11 cellular contexts compared by ENCODE assay signal in the genomic region with DNA sequence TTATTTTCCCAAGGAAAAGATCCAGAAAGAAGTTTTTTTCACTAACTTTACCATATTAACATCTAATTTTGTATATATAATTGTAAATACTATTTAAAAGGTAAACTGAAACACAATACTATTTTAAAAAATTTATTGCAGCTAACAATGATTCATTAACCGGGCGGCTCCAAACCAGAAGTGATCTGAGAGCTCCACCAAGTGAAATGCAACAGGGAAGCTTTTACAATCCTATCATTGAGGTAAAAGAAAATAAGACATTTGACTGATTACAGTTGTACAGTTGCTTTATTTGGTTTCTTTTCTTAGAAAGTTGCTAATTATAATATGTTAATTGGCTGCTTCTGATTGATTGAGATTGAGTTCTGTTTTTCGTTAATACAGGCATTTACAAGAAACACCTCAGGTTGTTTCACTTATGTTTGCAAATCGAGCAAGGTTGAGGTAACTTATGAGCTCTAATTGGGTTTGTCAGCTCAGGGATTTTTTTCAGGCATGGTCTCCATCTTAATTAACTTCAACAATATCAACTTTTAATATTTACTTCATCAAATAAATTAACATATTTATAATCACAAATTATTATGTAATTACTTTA.
DNase-seq lines count a peak whose midpoint lies in the region; ATAC-seq and TF ChIP-seq lines count a peak whose summit lies in the region.
"Had no signal": no experiment of that assay in that cellular context is flagged by ENCODE, and none has a peak within 500 bp of the region (broad histone marks: within the 10 kb centered on the region; RNA-seq: fewer than 3 reads in every experiment).

No MANE protein-coding gene starts in this region.

- H3K18ac ChIP-seq in H9 (ENCODE audit: insufficient read length, low read depth, low read length), result no peak overlapping the region

- TF ChIP-seq CTCF in AG04450 (IDR thresholded peaks at IDR 0.05; ENCODE audit: low read depth, low read length) (peak; percentile 73), H9 (conservative IDR thresholded peaks at IDR 0.05) (peak; percentile 42)

- H3K79me1 ChIP-seq in H9 (ENCODE audit: insufficient read depth, low read depth, low read length, poor library complexity, severe bottlenecking), result no peaks in the 10 kb centered on the region

- H2AFZ ChIP-seq in H9 (ENCODE audit: low read length), result no peak overlapping the region

- POLR2A ChIA-PET in AG04450 (lab: Yijun Ruan, JAX), result no interaction called here

- no peak overlapping the region for H2BK12ac ChIP-seq in H9 (ENCODE audit: insufficient read length, low read depth, low read length)

- H3T11ph ChIP-seq in H9 (ENCODE audit: low read length), result no peak overlapping the region

- no peak overlapping the region for H3K4me2 ChIP-seq in H9 (ENCODE audit: insufficient read depth, insufficient read length, low read length)

- H2BK20ac ChIP-seq in H9 (ENCODE audit: low read depth, low read length, poor library complexity, severe bottlenecking), result no peak overlapping the region

- H3K27ac ChIP-seq in AG04450 (ENCODE audit: low read depth, low read length) (no peak overlapping the region), H9 (ENCODE audit: insufficient read length, low read depth, low read length) (no peak overlapping the region)
- H3K27ac ChIP-seq: SK-N-MC had no signal

- H3K23ac ChIP-seq in H9 (ENCODE audit: insufficient read length, low read depth, low read length), result no peak overlapping the region

- no peaks in the 10 kb centered on the region for H3K23me2 ChIP-seq in H9 (ENCODE audit: insufficient read length, low read depth, low read length, poor library complexity, severe bottlenecking)

- H3K79me2 ChIP-seq in H9 (ENCODE audit: insufficient read depth, low read length), result no peaks in the 10 kb centered on the region

- no peak overlapping the region for H3K27ac Mint-ChIP-seq in H9
- H3K27ac Mint-ChIP-seq in activated naive CD4-positive, alpha-beta T cell treated with anti-CD3 and anti-CD28 coated beads, Interleukin-2, amount 50 U/mL, for 72 hours, result no peak overlapping the region
- H3K27ac Mint-ChIP-seq: stimulated activated memory B cell treated with anti-CD40 and anti-IgM and Interleukin-4, amounts not matched to agents 10 μg/mL and 1 μg/mL and 100 μg/mL, for 72 hours had no signal

- H4K91ac ChIP-seq in H9 (ENCODE audit: insufficient read length, low read depth, low read length), result no peak overlapping the region

- no peak overlapping the region for H3K4me3 Mint-ChIP-seq in H9
- H3K4me3 Mint-ChIP-seq: stimulated activated memory B cell treated with anti-CD40 and anti-IgM and Interleukin-4, amounts not matched to agents 10 μg/mL and 1 μg/mL and 100 μg/mL, for 72 hours had no signal

- no peaks in the 10 kb centered on the region for H3K27me3 Mint-ChIP-seq in H9 (ENCODE audit: low read depth)

- no peak overlapping the region for H2BK15ac ChIP-seq in H9 (ENCODE audit: low read depth, low read length)

- WGBS in H9 (ENCODE audit: extremely low coverage, insufficient read length, low lambda C conversion rate), result no CpG with 5 or more reads among the region's 4 CpGs

- no peak overlapping the region for H3K56ac ChIP-seq in H9 (ENCODE audit: insufficient read length, low read depth, low read length)

- no peaks in the 10 kb centered on the region for H3K9me3 Mint-ChIP-seq in H9
- H3K9me3 Mint-ChIP-seq in activated naive CD4-positive, alpha-beta T cell treated with anti-CD3 and anti-CD28 coated beads, Interleukin-2, amount 50 U/mL, for 72 hours, result no peaks in the 10 kb centered on the region
- H3K9me3 Mint-ChIP-seq: stimulated activated memory B cell treated with anti-CD40 and anti-IgM and Interleukin-4, amounts not matched to agents 10 μg/mL and 1 μg/mL and 100 μg/mL, for 72 hours had no signal

- no peaks in the 10 kb centered on the region for H3K9me3 ChIP-seq in AG04450 (ENCODE audit: control insufficient read depth, insufficient read depth, low read length)
- H3K9me3 ChIP-seq in H9 (ENCODE audit: control insufficient read depth, low read depth, low read length), result no peaks in the 10 kb centered on the region

- no peak overlapping the region for H3K9ac ChIP-seq in H9 (ENCODE audit: extremely low read depth, insufficient read length, low read length)

- no peak overlapping the region for H4K5ac ChIP-seq in H9 (ENCODE audit: insufficient read length, low read depth, low read length)

- H3K4ac ChIP-seq in H9 (ENCODE audit: low read depth, low read length), result no peak overlapping the region

- H4K20me1 ChIP-seq in H9 (ENCODE audit: control insufficient read depth, insufficient read depth, insufficient read length), result no peaks in the 10 kb centered on the region

- H2AK5ac ChIP-seq in H9 (ENCODE audit: insufficient read length, low read length), result no peak overlapping the region

- H3K27me3 ChIP-seq in AG04450 (ENCODE audit: control insufficient read depth, insufficient read depth, low read length) (no peaks in the 10 kb centered on the region), H9 (ENCODE audit: insufficient read depth, low read length) (no peaks in the 10 kb centered on the region)

- no peak overlapping the region for H3K4me3 ChIP-seq in AG04450 (ENCODE audit: low read depth, low read length)
- H3K4me3 ChIP-seq: SK-N-MC had no signal

- H2BK120ac ChIP-seq in H9 (ENCODE audit: low read depth, low read length, poor library complexity, severe bottlenecking), result no peak overlapping the region

- DNase-seq in AG04450 (ENCODE audit: low read depth, low spot score) (peak; percentile 15), H9 (no peak), amniotic stem cell (lab: John Stamatoyannopoulos, UW) (peak; percentile 80), iPS-NIHi11 (ENCODE audit: low spot score) (peak; percentile 24), NCI-H2107 (lab: John Stamatoyannopoulos, UW) (no peak)
- DNase-seq in activated naive CD4-positive, alpha-beta T cell treated with anti-CD3 and anti-CD28 coated beads, Interleukin-2, amount 50 U/mL, for 72 hours (ENCODE audit: low spot score in 2 of 2), result no peak
- no peak for DNase-seq in stimulated activated CD4-positive, alpha-beta T cell treated with anti-CD3 and anti-CD28 coated beads, Interleukin-1b, Interleukin-23, amount 100 ng/mL, for 48 hours
- DNase-seq: GF-D8 had no signal

- no peaks in the 10 kb centered on the region for H3K4me1 Mint-ChIP-seq in H9
- H3K4me1 Mint-ChIP-seq: stimulated activated memory B cell treated with anti-CD40 and anti-IgM and Interleukin-4, amounts not matched to agents 10 μg/mL and 1 μg/mL and 100 μg/mL, for 72 hours had no signal

- H2BK5ac ChIP-seq in H9 (ENCODE audit: insufficient read length, low read length), result no peak overlapping the region

- H3K14ac ChIP-seq in H9 (ENCODE audit: insufficient read depth, low read length), result no peak overlapping the region

- H3K36me3 Mint-ChIP-seq in H9 (ENCODE audit: insufficient read depth in 1 of 3, low read depth in 3 of 3), result no peaks in the 10 kb centered on the region
- no peaks in the 10 kb centered on the region for H3K36me3 Mint-ChIP-seq in activated naive CD4-positive, alpha-beta T cell treated with anti-CD3 and anti-CD28 coated beads, Interleukin-2, amount 50 U/mL, for 72 hours
- H3K36me3 Mint-ChIP-seq: stimulated activated memory B cell treated with anti-CD40 and anti-IgM and Interleukin-4, amounts not matched to agents 10 μg/mL and 1 μg/mL and 100 μg/mL, for 72 hours had no signal

- no peaks in the 10 kb centered on the region for H3K4me1 ChIP-seq in H9 (ENCODE audit: insufficient read depth, low read length)

- no peak overlapping the region for H4K8ac ChIP-seq in H9 (replicated peaks; ENCODE audit: insufficient read length, low read depth, low read length)

- CTCF ChIA-PET in AG04450 (lab: Charles Lee), result interaction anchor here (0.5 to 2.5 kb wide), 39 partner anchors 11 to 985 kb away, joined by 3 to 13 read pairs (median 3); no protein-coding TSS in a partner anchor

- ATAC-seq in activated naive CD4-positive, alpha-beta T cell treated with anti-CD3 and anti-CD28 coated beads, Interleukin-2, amount 50 U/mL, for 72 hours, result no peak
- no peak for ATAC-seq in HG03108 (IDR thresholded peaks at IDR 0.05; ENCODE audit: unreplicated experiment)
- ATAC-seq: stimulated activated memory B cell treated with anti-CD40 and anti-IgM and Interleukin-4, amounts not matched to agents 10 μg/mL and 1 μg/mL and 100 μg/mL, for 72 hours had no signal

Comparison
In these comparisons a context has a peak if more than half of its experiments do, and no peak if none do; other contexts are left out.
1. DNase-seq: peak in AG04450 (single experiment), amniotic stem cell (single experiment) and iPS-NIHi11 (single experiment); none in H9 (single experiment), NCI-H2107 (single experiment), activated naive CD4-positive, alpha-beta T cell treated with anti-CD3 and anti-CD28 coated beads, Interleukin-2, amount 50 U/mL, for 72 hours (0 of 2) and stimulated activated CD4-positive, alpha-beta T cell treated with anti-CD3 and anti-CD28 coated beads, Interleukin-1b, Interleukin-23, amount 100 ng/mL, for 48 hours (single experiment).